Comparison of ENCODE assay signal across 8 cellular contexts in the genomic region with DNA sequence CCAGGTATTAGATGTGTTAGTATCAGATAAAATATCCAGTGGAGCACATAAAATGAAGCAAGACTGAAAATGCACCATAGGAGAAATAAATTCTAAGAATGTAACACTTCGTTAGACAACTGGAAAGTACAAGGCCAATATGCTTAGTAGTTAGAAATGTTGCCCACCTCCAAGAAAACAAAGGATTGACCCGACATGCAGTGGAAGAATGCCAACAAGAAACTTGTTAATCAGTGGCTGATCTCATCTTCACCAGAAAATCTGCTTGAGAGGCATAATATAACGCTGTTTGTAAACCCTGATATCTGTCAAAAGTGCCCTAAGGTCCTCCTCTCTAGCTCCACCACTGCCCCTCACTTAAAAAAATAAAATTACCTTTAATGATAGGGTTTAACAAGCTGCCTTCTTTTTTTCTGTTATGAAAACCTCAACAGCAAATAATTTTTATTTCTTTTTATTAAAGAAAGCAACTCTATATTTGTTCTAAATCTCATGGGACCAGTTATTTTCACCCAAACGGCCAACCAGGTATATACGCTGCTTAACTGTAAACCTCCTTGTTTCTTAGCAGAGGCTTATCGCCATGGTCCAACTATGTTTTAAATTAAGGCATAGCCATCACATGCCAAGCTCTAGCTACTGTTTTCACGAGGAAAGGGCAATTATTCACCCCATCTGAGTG. TPM values are rescaled to one million over a fixed set of nuclear protein-coding genes. Genes with fewer than 3 reads are reported as not detected.
A peak's percentile ranks its signal among the peaks of the same experiment; 100 is the strongest.
DNase-seq lines count a peak whose midpoint lies in the region; ATAC-seq and TF ChIP-seq lines count a peak whose summit lies in the region.

No MANE protein-coding gene starts in this region.

- H3K27me3 Mint-ChIP-seq in dendritic cell treated with granulocyte-macrophage colony-stimulating factor and Interleukin-4, amounts not matched to agents 40 ng/mL and 50 ng/mL, for 4 days: no peaks in the 10 kb centered on the region
- H3K27me3 Mint-ChIP-seq in naive B cell: no peaks in the 10 kb centered on the region

- peak overlapping the region; percentile 92 for H3K27ac ChIP-seq in 22Rv1
- peak overlapping the region; percentile 75 for H3K27ac ChIP-seq in KOPT-K1 (ENCODE audit: low read depth, low read length, poor library complexity, severe bottlenecking)

- H3K4me1 Mint-ChIP-seq in dendritic cell treated with granulocyte-macrophage colony-stimulating factor and Interleukin-4, amounts not matched to agents 40 ng/mL and 50 ng/mL, for 4 days (ENCODE audit: low read depth): peaks cover 42% of the 10 kb centered on the region
- H3K4me1 Mint-ChIP-seq in naive B cell: peaks cover 53 to 73% (median 64%) of the 10 kb centered on the region in 3 donors

- TF ChIP-seq CTCF in 22Rv1 (IDR thresholded peaks at IDR 0.05): no peak

- peaks cover 7% of the 10 kb centered on the region for H3K36me3 Mint-ChIP-seq in dendritic cell treated with granulocyte-macrophage colony-stimulating factor and Interleukin-4, amounts not matched to agents 40 ng/mL and 50 ng/mL, for 4 days (ENCODE audit: low read depth)
- peaks cover 0 to 8% of the 10 kb centered on the region in 2 donors for H3K36me3 Mint-ChIP-seq in naive B cell

- no peaks in the 10 kb centered on the region for H3K36me3 ChIP-seq in KOPT-K1 (ENCODE audit: insufficient read depth, low read length)

- no peak for DNase-seq in naive B cell
- DNase-seq in NCI-H187 treated with DMSO at 0.1 percent for 48 hours (lab: John Stamatoyannopoulos, UW): no peak

- no peaks in the 10 kb centered on the region for H3K9me3 Mint-ChIP-seq in dendritic cell treated with granulocyte-macrophage colony-stimulating factor and Interleukin-4, amounts not matched to agents 40 ng/mL and 50 ng/mL, for 4 days
- peaks cover 0 to 4% (median 0%) of the 10 kb centered on the region in 7 donors for H3K9me3 Mint-ChIP-seq in naive B cell

- peak overlapping the region; percentile 94 for H3K27ac Mint-ChIP-seq in dendritic cell treated with granulocyte-macrophage colony-stimulating factor and Interleukin-4, amounts not matched to agents 40 ng/mL and 50 ng/mL, for 4 days
- peak overlapping the region; percentile 95 to 99 (median 98) for H3K27ac Mint-ChIP-seq in naive B cell

- ATAC-seq in naive B cell (ENCODE audit: low read depth in 2 of 2) (no peak), GM21526 (IDR thresholded peaks at IDR 0.05; ENCODE audit: low FRiP score, unreplicated experiment) (no peak), GM21367 (IDR thresholded peaks at IDR 0.05; ENCODE audit: unreplicated experiment) (no peak), GM18517 (IDR thresholded peaks at IDR 0.05; ENCODE audit: unreplicated experiment) (no peak)

- intact Hi-C loops in dendritic cell treated with granulocyte-macrophage colony-stimulating factor and Interleukin-4, amounts not matched to agents 40 ng/mL and 50 ng/mL, for 4 days (cut with micrococcal nuclease): loop anchor here (1.0 to 10.0 kb wide), 6 partner anchors 35 to 902 kb away; partner anchors contain the start of gene HNRNPD

- peak overlapping the region; percentile 95 for H3K4me3 Mint-ChIP-seq in dendritic cell treated with granulocyte-macrophage colony-stimulating factor and Interleukin-4, amounts not matched to agents 40 ng/mL and 50 ng/mL, for 4 days
- H3K4me3 Mint-ChIP-seq in naive B cell: peak overlapping the region; percentile 90 to 99 (median 96)

- H3K9me3 ChIP-seq in KOPT-K1 (ENCODE audit: insufficient read depth, low read length, poor library complexity, severe bottlenecking): no peaks in the 10 kb centered on the region

RNA-seq across cellular contexts. Expression of gene RASGEF1B, which starts 1.8 kb away (rescaled TPM):
- 10 to 100 TPM; 43.9 to 75.9 (median 50.0) TPM for polyA plus RNA-seq in naive B cell (ENCODE audit: low read depth in 6 of 6)
